Comparison of ENCODE assay signal across 1 cellular context in the genomic region with DNA sequence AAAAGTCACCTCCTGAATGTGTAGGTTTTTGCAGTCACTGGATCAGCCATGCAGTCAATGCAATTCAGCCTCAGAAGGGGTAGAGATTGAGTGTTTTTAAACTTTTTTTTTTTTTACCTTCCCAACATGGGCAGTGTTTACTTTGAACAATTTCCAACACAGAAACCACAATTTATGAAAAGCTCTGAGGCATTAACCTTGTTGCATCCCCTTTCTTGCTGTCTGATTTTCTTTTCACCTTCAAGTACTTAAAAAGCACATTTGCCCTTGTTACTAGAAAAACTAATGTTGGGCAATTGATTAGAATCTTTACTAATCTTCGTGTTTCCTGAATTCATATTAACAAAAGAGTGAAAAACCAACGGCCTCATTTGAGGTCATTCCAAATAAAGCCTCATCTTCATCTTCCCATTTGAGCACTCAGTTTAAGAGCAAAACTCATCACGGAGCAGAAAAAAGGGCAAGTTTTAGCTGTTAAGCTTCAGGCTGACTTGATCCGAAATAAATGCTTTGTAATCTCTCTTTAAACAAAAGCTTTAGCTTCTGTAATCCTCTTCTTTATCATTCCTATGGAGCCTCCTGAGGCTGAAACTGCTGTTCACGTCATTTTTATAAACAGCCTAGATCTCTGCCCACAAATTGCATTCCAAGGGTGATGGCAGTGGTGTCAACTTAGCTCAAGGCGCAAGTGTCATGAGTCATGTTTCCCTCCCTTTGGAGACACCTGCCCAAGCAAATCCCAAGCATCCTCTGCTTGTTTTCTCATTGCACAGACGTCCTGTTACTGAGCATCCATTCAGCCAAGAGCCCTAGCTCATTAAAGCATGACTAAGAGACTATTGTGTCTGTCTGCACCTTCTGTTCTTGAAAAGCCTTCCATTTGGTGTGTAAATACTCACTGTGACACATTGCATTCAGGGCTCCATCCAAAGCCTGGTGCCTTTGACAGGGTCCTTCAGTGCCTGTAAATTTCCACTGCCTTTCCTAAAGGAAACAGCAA.
TF ChIP-seq lines count a peak whose summit lies in the region.

No MANE protein-coding gene starts in this region.

TF ChIP-seq in A549, 52 proteins besides CTCF, POLR2A, EP300 and RAD21 (continued from another document):
- TF ChIP-seq E2F6 (IDR thresholded peaks at IDR 0.05; ENCODE audit: borderline replicate concordance, low read depth) (peak; percentile 60; the same call in 1 of the 2 replicates), JUN (IDR thresholded peaks at IDR 0.05) (peak; percentile 67 to 79; a peak in 3 of 5 replicates), FOSL2 (IDR thresholded peaks at IDR 0.05) (peak; percentile 81), FOSL2 (CRISPR knock-in tag; IDR thresholded peaks at IDR 0.05) (peak; percentile 79), CEBPB (IDR thresholded peaks at IDR 0.05) (peak in 1 of 2 experiments; percentile 60; a peak in 2 of 4 replicates), SMC3 (IDR thresholded peaks at IDR 0.05) (peak; percentile 41; the same call in 2 of the 3 replicates), PBX3 (IDR thresholded peaks at IDR 0.05) (peak; percentile 37; the same call in 1 of the 2 replicates), ZSCAN20 (CRISPR knock-in tag; IDR thresholded peaks at IDR 0.05) (no peak)
